Comparison of ENCODE assay signal across 1 cellular context in the genomic region with DNA sequence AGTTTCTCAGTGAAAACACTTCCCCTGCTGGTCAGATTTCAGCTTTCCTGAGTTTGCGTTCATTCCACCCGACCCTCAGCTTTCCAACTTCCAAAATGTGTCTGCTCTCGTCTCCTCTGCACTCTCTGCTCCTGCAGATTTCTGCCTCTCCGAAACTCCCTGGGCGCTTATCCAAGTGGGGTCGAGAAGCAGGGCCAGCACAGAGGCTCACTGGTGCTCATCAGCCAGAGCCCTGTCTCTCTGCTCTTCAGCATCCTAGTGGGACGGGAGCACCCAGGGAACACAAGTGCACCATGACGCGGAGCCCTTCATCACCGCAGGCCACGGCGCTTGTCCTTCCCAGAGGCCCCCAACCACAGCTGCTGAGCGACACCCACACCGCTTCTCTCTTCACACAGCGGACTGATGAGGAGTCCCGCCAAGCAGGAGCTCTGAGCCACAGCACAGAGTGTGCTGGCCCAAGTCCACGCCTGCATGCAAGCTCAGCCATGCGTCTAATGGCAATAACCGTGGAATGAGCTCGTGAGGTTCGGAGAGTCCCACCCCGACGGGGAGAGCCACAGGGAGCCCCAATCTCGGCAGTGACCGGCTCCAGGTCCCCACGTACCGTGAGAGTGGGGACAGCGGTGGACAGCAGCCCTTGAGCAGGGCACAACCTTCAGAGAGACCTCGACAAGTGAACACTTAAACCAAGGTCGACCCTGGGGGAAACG.
TF ChIP-seq lines count a peak whose summit lies in the region.

No MANE protein-coding gene starts in this region.

TF ChIP-seq in SK-N-SH treated with all-trans-retinoic acid at 6 μM for 48 hours, 23 proteins besides CTCF, POLR2A, EP300 and RAD21 (continued from another document):
- TF ChIP-seq, protein P1, sequence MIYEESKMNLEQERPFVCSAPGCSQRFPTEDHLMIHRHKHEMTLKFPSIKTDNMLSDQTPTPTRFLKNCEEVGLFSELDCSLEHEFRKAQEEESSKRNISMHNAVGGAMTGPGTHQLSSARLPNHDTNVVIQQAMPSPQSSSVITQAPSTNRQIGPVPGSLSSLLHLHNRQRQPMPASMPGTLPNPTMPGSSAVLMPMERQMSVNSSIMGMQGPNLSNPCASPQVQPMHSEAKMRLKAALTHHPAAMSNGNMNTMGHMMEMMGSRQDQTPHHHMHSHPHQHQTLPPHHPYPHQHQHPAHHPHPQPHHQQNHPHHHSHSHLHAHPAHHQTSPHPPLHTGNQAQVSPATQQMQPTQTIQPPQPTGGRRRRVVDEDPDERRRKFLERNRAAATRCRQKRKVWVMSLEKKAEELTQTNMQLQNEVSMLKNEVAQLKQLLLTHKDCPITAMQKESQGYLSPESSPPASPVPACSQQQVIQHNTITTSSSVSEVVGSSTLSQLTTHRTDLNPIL (CRISPR knock-in tag; IDR thresholded peaks at IDR 0.05; ENCODE audit: low read depth): no peak
- TF ChIP-seq ZNF8 (CRISPR knock-in tag; IDR thresholded peaks at IDR 0.05) (no peak), TCF4 (CRISPR knock-in tag; IDR thresholded peaks at IDR 0.05; ENCODE audit: borderline replicate concordance) (no peak), OSR1 (CRISPR knock-in tag; IDR thresholded peaks at IDR 0.05) (no peak), GLIS3 (CRISPR knock-in tag; IDR thresholded peaks at IDR 0.05) (no peak), ARNTL (CRISPR knock-in tag; IDR thresholded peaks at IDR 0.05; ENCODE audit: borderline replicate concordance, low read depth) (no peak), ZC3H10 (CRISPR knock-in tag; IDR thresholded peaks at IDR 0.05) (no peak)
- TF ChIP-seq, protein P2, sequence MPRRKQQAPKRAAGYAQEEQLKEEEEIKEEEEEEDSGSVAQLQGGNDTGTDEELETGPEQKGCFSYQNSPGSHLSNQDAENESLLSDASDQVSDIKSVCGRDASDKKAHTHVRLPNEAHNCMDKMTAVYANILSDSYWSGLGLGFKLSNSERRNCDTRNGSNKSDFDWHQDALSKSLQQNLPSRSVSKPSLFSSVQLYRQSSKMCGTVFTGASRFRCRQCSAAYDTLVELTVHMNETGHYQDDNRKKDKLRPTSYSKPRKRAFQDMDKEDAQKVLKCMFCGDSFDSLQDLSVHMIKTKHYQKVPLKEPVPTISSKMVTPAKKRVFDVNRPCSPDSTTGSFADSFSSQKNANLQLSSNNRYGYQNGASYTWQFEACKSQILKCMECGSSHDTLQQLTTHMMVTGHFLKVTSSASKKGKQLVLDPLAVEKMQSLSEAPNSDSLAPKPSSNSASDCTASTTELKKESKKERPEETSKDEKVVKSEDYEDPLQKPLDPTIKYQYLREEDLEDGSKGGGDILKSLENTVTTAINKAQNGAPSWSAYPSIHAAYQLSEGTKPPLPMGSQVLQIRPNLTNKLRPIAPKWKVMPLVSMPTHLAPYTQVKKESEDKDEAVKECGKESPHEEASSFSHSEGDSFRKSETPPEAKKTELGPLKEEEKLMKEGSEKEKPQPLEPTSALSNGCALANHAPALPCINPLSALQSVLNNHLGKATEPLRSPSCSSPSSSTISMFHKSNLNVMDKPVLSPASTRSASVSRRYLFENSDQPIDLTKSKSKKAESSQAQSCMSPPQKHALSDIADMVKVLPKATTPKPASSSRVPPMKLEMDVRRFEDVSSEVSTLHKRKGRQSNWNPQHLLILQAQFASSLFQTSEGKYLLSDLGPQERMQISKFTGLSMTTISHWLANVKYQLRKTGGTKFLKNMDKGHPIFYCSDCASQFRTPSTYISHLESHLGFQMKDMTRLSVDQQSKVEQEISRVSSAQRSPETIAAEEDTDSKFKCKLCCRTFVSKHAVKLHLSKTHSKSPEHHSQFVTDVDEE (CRISPR knock-in tag; IDR thresholded peaks at IDR 0.05): no peak
- TF ChIP-seq, protein P3, sequence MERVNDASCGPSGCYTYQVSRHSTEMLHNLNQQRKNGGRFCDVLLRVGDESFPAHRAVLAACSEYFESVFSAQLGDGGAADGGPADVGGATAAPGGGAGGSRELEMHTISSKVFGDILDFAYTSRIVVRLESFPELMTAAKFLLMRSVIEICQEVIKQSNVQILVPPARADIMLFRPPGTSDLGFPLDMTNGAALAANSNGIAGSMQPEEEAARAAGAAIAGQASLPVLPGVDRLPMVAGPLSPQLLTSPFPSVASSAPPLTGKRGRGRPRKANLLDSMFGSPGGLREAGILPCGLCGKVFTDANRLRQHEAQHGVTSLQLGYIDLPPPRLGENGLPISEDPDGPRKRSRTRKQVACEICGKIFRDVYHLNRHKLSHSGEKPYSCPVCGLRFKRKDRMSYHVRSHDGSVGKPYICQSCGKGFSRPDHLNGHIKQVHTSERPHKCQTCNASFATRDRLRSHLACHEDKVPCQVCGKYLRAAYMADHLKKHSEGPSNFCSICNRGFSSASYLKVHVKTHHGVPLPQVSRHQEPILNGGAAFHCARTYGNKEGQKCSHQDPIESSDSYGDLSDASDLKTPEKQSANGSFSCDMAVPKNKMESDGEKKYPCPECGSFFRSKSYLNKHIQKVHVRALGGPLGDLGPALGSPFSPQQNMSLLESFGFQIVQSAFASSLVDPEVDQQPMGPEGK (CRISPR knock-in tag; IDR thresholded peaks at IDR 0.05; ENCODE audit: borderline replicate concordance): no peak
